In genomic region chr4:123411976-123412589, GRCh38 we compare ENCODE assay signal across 8 cellular contexts. TPM values are rescaled to one million over a fixed set of nuclear protein-coding genes. Genes with fewer than 3 reads are reported as not detected.
DNase-seq lines count a peak whose midpoint lies in the region; ATAC-seq and FAIRE-seq lines count a peak whose summit lies in the region.
"Had no signal": no experiment of that assay in that cellular context is flagged by ENCODE, and none has a peak within 500 bp of the region (broad histone marks: within the 10 kb centered on the region; RNA-seq: fewer than 3 reads in every experiment).

No MANE protein-coding gene starts in this region.

- H3K18ac ChIP-seq in neuronal stem cell (ENCODE audit: low read length), result no peak overlapping the region

- no peak overlapping the region for H2BK15ac ChIP-seq in neuronal stem cell (ENCODE audit: low read length)

- H3K36me3 ChIP-seq in neuronal stem cell (replicated peaks in 1 of 2; ENCODE audit: control insufficient read depth in 2 of 2, insufficient read depth in 2 of 2, low read length in 2 of 2), result peaks cover 0 to 6% of the 10 kb centered on the region in 2 donors
- H3K36me3 ChIP-seq: WERI-Rb-1 had no signal

- H3K23ac ChIP-seq in neuronal stem cell (ENCODE audit: low read depth, low read length, poor library complexity), result no peak overlapping the region

- no peak overlapping the region for H2BK5ac ChIP-seq in neuronal stem cell (ENCODE audit: low read length)

- no peak for FAIRE-seq in RCC 7860 (lab: Jason Lieb, UNC)

- WGBS in neuronal stem cell (ENCODE audit: extremely low coverage in 2 of 2, insufficient read length in 2 of 2, insufficient replicate concordance in 1 of 2), 2 donors, result no CpG with 5 or more reads among the region's 5 CpGs

- no peak overlapping the region for H3K4me3 ChIP-seq in neuronal stem cell (ENCODE audit: low read length in 2 of 2)

- H2AK5ac ChIP-seq in neuronal stem cell (ENCODE audit: low read depth, low read length), result no peak overlapping the region

- peaks cover 6 to 18% of the 10 kb centered on the region in 2 donors for H3K4me1 ChIP-seq in neuronal stem cell (ENCODE audit: control insufficient read depth in 2 of 2, insufficient read depth in 1 of 2, low read depth in 1 of 2, low read length in 2 of 2)

- no peak overlapping the region for H3K4ac ChIP-seq in neuronal stem cell (ENCODE audit: low read length)

- H2BK12ac ChIP-seq in neuronal stem cell (ENCODE audit: low read length), result no peak overlapping the region

- H3K14ac ChIP-seq in neuronal stem cell (ENCODE audit: low read length), result no peak overlapping the region

- H2AFZ ChIP-seq in neuronal stem cell (ENCODE audit: low read length), result peak overlapping the region; percentile 7

- no peak overlapping the region for H3K27ac ChIP-seq in neuronal stem cell (replicated peaks; ENCODE audit: low read length)
- H3K27ac ChIP-seq: WERI-Rb-1 had no signal

- peak; percentile 50 for DNase-seq in NOMO-1 treated with DMSO at 0.1 percent for 48 hours (lab: John Stamatoyannopoulos, UW; ENCODE audit: unreplicated experiment)
- DNase-seq in neuronal stem cell (ENCODE audit: low spot score), result no peak
- DNase-seq in HT-29 (ENCODE audit: low spot score), result no peak
- DNase-seq in midbrain (lab: John Stamatoyannopoulos, UW), result no peak
- DNase-seq in RCC 7860 (ENCODE audit: low spot score), result no peak
- DNase-seq: WERI-Rb-1 had no signal

- ATAC-seq in GM19043 (IDR thresholded peaks at IDR 0.05; ENCODE audit: low read depth, unreplicated experiment) (peak; percentile 71), HG02642 (IDR thresholded peaks at IDR 0.05; ENCODE audit: poor library complexity, unreplicated experiment) (peak; percentile 79)

- no peaks in the 10 kb centered on the region for H3K27me3 ChIP-seq in neuronal stem cell (ENCODE audit: control insufficient read depth in 3 of 3, insufficient read depth in 3 of 3, low read depth in 1 of 3, low read length in 3 of 3)

- no peaks in the 10 kb centered on the region for H3K9me3 ChIP-seq in neuronal stem cell (replicated peaks in 1 of 2; ENCODE audit: control insufficient read depth in 2 of 2, insufficient read depth in 1 of 2, low read depth in 1 of 2, low read length in 2 of 2)

- no peaks in the 10 kb centered on the region for H3K79me1 ChIP-seq in neuronal stem cell (ENCODE audit: low read depth, low read length)

- H3K4me2 ChIP-seq in neuronal stem cell (ENCODE audit: insufficient read depth, low read length, poor library complexity, severe bottlenecking), result no peak overlapping the region

- H4K91ac ChIP-seq in neuronal stem cell (ENCODE audit: low read depth, low read length, poor library complexity), result no peak overlapping the region

- no peak overlapping the region for H3K9ac ChIP-seq in neuronal stem cell (ENCODE audit: low read depth, low read length, poor library complexity)

- H2BK120ac ChIP-seq in neuronal stem cell (ENCODE audit: low read depth, low read length), result no peak overlapping the region

- H4K8ac ChIP-seq in neuronal stem cell (ENCODE audit: low read depth, low read length), result no peak overlapping the region

RNA-seq across cellular contexts. Expression of gene SPRY1, which starts 15.5 kb away (rescaled TPM):
- polyA plus RNA-seq in neuronal stem cell (2013, experiment 1 of 2), result 92.4 TPM
- polyA plus RNA-seq in neuronal stem cell (2013, experiment 2 of 2), result 97.0 TPM
- 18.9 and 22.4 TPM in 2 replicates for total RNA-seq in HT-29 (2014; rRNA removed; shearing (Covaris generic))
